1 cellular context compared by ENCODE assay signal in genomic region chr10:50623299-50624153, GRCh38.
TF ChIP-seq lines count a peak whose summit lies in the region.

Gene SGMS1, minus strand, starts transcription at chr10:50623956. Its CDS starts 279,842 bp downstream, at chr10:50344114.

TF ChIP-seq in HepG2, 621 proteins besides CTCF, POLR2A, EP300 and RAD21 (continued from another document and continues in another):
- TF ChIP-seq SALL2 (CRISPR knock-in tag; IDR thresholded peaks at IDR 0.05): no peak
- TF ChIP-seq GLI4 (CRISPR knock-in tag; IDR thresholded peaks at IDR 0.05; ENCODE audit: borderline replicate concordance): no peak
- TF ChIP-seq RARG (CRISPR knock-in tag; IDR thresholded peaks at IDR 0.05; ENCODE audit: low read depth): no peak
- no peak for TF ChIP-seq CREBL2 (CRISPR knock-in tag; IDR thresholded peaks at IDR 0.05; ENCODE audit: borderline replicate concordance)
- TF ChIP-seq ZNF251 (CRISPR knock-in tag; IDR thresholded peaks at IDR 0.05): no peak
- 0 out of 2 replicates have a peak, but pooled peaks have one; percentile 15 for TF ChIP-seq PPARG (CRISPR knock-in tag; conservative IDR thresholded peaks at IDR 0.05)
- no peak for TF ChIP-seq ATF7 (IDR thresholded peaks at IDR 0.05)
- no peak for TF ChIP-seq ATF7 (CRISPR knock-in tag; IDR thresholded peaks at IDR 0.05)
- TF ChIP-seq ATAD3A (CRISPR knock-in tag; IDR thresholded peaks at IDR 0.05): no peak
- no peak for TF ChIP-seq ZEB1 (IDR thresholded peaks at IDR 0.05; ENCODE audit: insufficient replicate concordance, low read depth)
- no peak; the same call in 1 of the 2 replicates for TF ChIP-seq CEBPG (CRISPR knock-in tag; IDR thresholded peaks at IDR 0.05)
- TF ChIP-seq, protein P1, sequence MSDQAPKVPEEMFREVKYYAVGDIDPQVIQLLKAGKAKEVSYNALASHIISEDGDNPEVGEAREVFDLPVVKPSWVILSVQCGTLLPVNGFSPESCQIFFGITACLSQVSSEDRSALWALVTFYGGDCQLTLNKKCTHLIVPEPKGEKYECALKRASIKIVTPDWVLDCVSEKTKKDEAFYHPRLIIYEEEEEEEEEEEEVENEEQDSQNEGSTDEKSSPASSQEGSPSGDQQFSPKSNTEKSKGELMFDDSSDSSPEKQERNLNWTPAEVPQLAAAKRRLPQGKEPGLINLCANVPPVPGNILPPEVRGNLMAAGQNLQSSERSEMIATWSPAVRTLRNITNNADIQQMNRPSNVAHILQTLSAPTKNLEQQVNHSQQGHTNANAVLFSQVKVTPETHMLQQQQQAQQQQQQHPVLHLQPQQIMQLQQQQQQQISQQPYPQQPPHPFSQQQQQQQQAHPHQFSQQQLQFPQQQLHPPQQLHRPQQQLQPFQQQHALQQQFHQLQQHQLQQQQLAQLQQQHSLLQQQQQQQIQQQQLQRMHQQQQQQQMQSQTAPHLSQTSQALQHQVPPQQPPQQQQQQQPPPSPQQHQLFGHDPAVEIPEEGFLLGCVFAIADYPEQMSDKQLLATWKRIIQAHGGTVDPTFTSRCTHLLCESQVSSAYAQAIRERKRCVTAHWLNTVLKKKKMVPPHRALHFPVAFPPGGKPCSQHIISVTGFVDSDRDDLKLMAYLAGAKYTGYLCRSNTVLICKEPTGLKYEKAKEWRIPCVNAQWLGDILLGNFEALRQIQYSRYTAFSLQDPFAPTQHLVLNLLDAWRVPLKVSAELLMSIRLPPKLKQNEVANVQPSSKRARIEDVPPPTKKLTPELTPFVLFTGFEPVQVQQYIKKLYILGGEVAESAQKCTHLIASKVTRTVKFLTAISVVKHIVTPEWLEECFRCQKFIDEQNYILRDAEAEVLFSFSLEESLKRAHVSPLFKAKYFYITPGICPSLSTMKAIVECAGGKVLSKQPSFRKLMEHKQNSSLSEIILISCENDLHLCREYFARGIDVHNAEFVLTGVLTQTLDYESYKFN (CRISPR knock-in tag; conservative IDR thresholded peaks at IDR 0.05): no peak
- no peak for TF ChIP-seq ZNF335 (CRISPR knock-in tag; IDR thresholded peaks at IDR 0.05)
- TF ChIP-seq ZNF367 (CRISPR knock-in tag; IDR thresholded peaks at IDR 0.05; ENCODE audit: borderline replicate concordance): no peak; the same call in 1 of the 2 replicates
- TF ChIP-seq SIN3B (IDR thresholded peaks at IDR 0.05; ENCODE audit: low read length): no peak
- TF ChIP-seq ZBTB3 (CRISPR knock-in tag; IDR thresholded peaks at IDR 0.05; ENCODE audit: borderline replicate concordance, low read depth): 0 out of 2 replicates have a peak, but pooled peaks have one; percentile 15
- peak; percentile 47 for TF ChIP-seq GABPB1 (CRISPR knock-in tag; IDR thresholded peaks at IDR 0.05)
- TF ChIP-seq MIXL1 (CRISPR knock-in tag; IDR thresholded peaks at IDR 0.05): no peak
- no peak for TF ChIP-seq ARID5B (CRISPR knock-in tag; IDR thresholded peaks at IDR 0.05)
- no peak for TF ChIP-seq TOE1 (CRISPR knock-in tag; IDR thresholded peaks at IDR 0.05)
- no peak for TF ChIP-seq SMYD3 (CRISPR knock-in tag; IDR thresholded peaks at IDR 0.05)
- TF ChIP-seq ZNF775 (CRISPR knock-in tag; IDR thresholded peaks at IDR 0.05; ENCODE audit: borderline replicate concordance): peak; percentile 19; the same call in 1 of the 2 replicates
- TF ChIP-seq ZXDC (CRISPR knock-in tag; IDR thresholded peaks at IDR 0.05): no peak
- no peak for TF ChIP-seq TCF7 (IDR thresholded peaks at IDR 0.05; ENCODE audit: low read depth)
- no peak for TF ChIP-seq ZNF598 (CRISPR knock-in tag; IDR thresholded peaks at IDR 0.05; ENCODE audit: borderline replicate concordance)
- no peak for TF ChIP-seq ZNF256 (CRISPR knock-in tag; conservative IDR thresholded peaks at IDR 0.05)
- TF ChIP-seq CHD4 (IDR thresholded peaks at IDR 0.05; ENCODE audit: borderline replicate concordance, low read length): no peak
- no peak for TF ChIP-seq ZBTB8A (CRISPR knock-in tag; IDR thresholded peaks at IDR 0.05; ENCODE audit: borderline replicate concordance, low read depth)
- no peak for TF ChIP-seq SMARCE1 (IDR thresholded peaks at IDR 0.05; ENCODE audit: borderline replicate concordance)
- TF ChIP-seq PRDM15 (CRISPR knock-in tag; IDR thresholded peaks at IDR 0.05): peak; percentile 98
- TF ChIP-seq ATM (IDR thresholded peaks at IDR 0.05; ENCODE audit: borderline replicate concordance): no peak
- no peak for TF ChIP-seq RFX1 (IDR thresholded peaks at IDR 0.05)
- TF ChIP-seq ZFAT (CRISPR knock-in tag; conservative IDR thresholded peaks at IDR 0.05): 0 out of 2 replicates have a peak, but pooled peaks have one; percentile 31
- no peak for TF ChIP-seq REST (IDR thresholded peaks at IDR 0.05; ENCODE audit: borderline replicate concordance in 1 of 2, low read depth in 1 of 2, low read length in 2 of 2)
- TF ChIP-seq ZFP82 (CRISPR knock-in tag; IDR thresholded peaks at IDR 0.05; ENCODE audit: borderline replicate concordance): no peak
- no peak for TF ChIP-seq RFXAP (CRISPR knock-in tag; IDR thresholded peaks at IDR 0.05; ENCODE audit: borderline replicate concordance)
- TF ChIP-seq ZBTB14 (CRISPR knock-in tag; IDR thresholded peaks at IDR 0.05): peak; percentile 1; the same call in 1 of the 2 replicates
- TF ChIP-seq TOPORS (CRISPR knock-in tag; IDR thresholded peaks at IDR 0.05): no peak
- TF ChIP-seq HNF4G (IDR thresholded peaks at IDR 0.05; ENCODE audit: borderline replicate concordance, low read depth, low read length): no peak
- no peak for TF ChIP-seq HNF4G (CRISPR knock-in tag; IDR thresholded peaks at IDR 0.05; ENCODE audit: borderline replicate concordance, low read depth)
- TF ChIP-seq, protein P2, sequence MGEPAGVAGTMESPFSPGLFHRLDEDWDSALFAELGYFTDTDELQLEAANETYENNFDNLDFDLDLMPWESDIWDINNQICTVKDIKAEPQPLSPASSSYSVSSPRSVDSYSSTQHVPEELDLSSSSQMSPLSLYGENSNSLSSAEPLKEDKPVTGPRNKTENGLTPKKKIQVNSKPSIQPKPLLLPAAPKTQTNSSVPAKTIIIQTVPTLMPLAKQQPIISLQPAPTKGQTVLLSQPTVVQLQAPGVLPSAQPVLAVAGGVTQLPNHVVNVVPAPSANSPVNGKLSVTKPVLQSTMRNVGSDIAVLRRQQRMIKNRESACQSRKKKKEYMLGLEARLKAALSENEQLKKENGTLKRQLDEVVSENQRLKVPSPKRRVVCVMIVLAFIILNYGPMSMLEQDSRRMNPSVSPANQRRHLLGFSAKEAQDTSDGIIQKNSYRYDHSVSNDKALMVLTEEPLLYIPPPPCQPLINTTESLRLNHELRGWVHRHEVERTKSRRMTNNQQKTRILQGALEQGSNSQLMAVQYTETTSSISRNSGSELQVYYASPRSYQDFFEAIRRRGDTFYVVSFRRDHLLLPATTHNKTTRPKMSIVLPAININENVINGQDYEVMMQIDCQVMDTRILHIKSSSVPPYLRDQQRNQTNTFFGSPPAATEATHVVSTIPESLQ (CRISPR knock-in tag; conservative IDR thresholded peaks at IDR 0.05): no peak
